8 cellular contexts compared by ENCODE assay signal in genomic region chr14:21723431-21724045, GRCh38.
DNase-seq lines count a peak whose midpoint lies in the region; ATAC-seq and TF ChIP-seq lines count a peak whose summit lies in the region.

No MANE protein-coding gene starts in this region.

- ATAC-seq in HG02763 (IDR thresholded peaks at IDR 0.05; ENCODE audit: unreplicated experiment) (no peak), GM18511 (IDR thresholded peaks at IDR 0.05; ENCODE audit: unreplicated experiment) (no peak)

- peak; percentile 10 for TF ChIP-seq CTCF in choroid plexus epithelial cell (conservative IDR thresholded peaks at IDR 0.05; ENCODE audit: low read depth, low read length)

- peak; percentile 76 for DNase-seq in activated effector memory CD4-positive, alpha-beta T cell treated with anti-CD3 and anti-CD28 coated beads, Interleukin-2, amount 50 U/mL, for 16 hours
- no peak for DNase-seq in activated effector memory CD4-positive, alpha-beta T cell treated with Interleukin-2 at 50 U/mL for 16 hours
- peak; percentile 16 for DNase-seq in SHP77 treated with DMSO at 0.1 percent for 48 hours (lab: John Stamatoyannopoulos, UW)
- peak; percentile 4 for DNase-seq in choroid plexus epithelial cell (ENCODE audit: low read depth)
- peak; percentile 14 to 30 for DNase-seq in stimulated activated CD4-positive, alpha-beta T cell treated with anti-CD3 and anti-CD28 coated beads, Interleukin-15, amount 100 ng/mL, for 48 hours (ENCODE audit: low read depth in 2 of 2)
- DNase-seq in SKM-1 treated with dmso at 0.1 percent for 144 hours (lab: John Stamatoyannopoulos, UW; ENCODE audit: unreplicated experiment): no peak

- H3K4me3 ChIP-seq in choroid plexus epithelial cell (ENCODE audit: low read depth, low read length): no peak overlapping the region

Comparison
In these comparisons a context has a peak if more than half of its experiments do, and no peak if none do; other contexts are left out.
1. DNase-seq: peak in activated effector memory CD4-positive, alpha-beta T cell treated with anti-CD3 and anti-CD28 coated beads, Interleukin-2, amount 50 U/mL, for 16 hours (single experiment), SHP77 treated with DMSO at 0.1 percent for 48 hours (single experiment), choroid plexus epithelial cell (single experiment) and stimulated activated CD4-positive, alpha-beta T cell treated with anti-CD3 and anti-CD28 coated beads, Interleukin-15, amount 100 ng/mL, for 48 hours (2 of 2); none in activated effector memory CD4-positive, alpha-beta T cell treated with Interleukin-2 at 50 U/mL for 16 hours (single experiment) and SKM-1 treated with dmso at 0.1 percent for 144 hours (single experiment).